Comparison of ENCODE assay signal across 14 cellular contexts in the genomic region with DNA sequence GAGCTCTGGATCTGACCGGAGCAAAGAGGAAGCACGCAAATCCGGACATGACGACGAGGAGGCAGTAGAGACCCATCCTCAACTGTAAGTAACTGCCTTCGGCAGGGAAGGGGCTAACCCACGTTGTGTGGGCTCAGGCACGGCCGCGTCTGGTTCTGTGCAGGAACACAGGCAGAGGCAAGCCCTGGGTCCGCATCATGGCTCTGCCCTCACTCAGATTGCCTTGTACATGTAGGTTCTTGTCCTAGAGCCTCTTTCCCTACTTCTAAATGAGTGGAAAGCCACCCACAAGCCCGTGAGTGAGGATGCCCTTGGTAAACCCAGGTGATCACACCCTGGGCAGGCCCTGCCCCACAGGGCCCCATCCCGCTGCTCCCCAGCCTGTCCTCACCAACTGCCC.
"Had no signal": no experiment of that assay in that cellular context is flagged by ENCODE, and none has a peak within 500 bp of the region (broad histone marks: within the 10 kb centered on the region; RNA-seq: fewer than 3 reads in every experiment).

No MANE protein-coding gene starts in this region.

- H3K27ac ChIP-seq: brain microvascular endothelial cell, pancreas, stomach, testis had no signal

- H3K27me3 Mint-ChIP-seq: dendritic cell treated with granulocyte-macrophage colony-stimulating factor and Interleukin-4, amounts not matched to agents 40 ng/mL and 50 ng/mL, for 4 days had no signal

- H3K9me3 Mint-ChIP-seq: dendritic cell treated with granulocyte-macrophage colony-stimulating factor and Interleukin-4, amounts not matched to agents 40 ng/mL and 50 ng/mL, for 4 days; neural crest cell had no signal

- H3K4me1 ChIP-seq: pancreas, stomach, testis had no signal

- H3K27ac Mint-ChIP-seq: dendritic cell treated with granulocyte-macrophage colony-stimulating factor and Interleukin-4, amounts not matched to agents 40 ng/mL and 50 ng/mL, for 4 days had no signal

- H3K4me3 ChIP-seq: pancreas, stomach, testis had no signal

- H3K27me3 ChIP-seq: brain microvascular endothelial cell, pancreas, stomach, testis had no signal

- ATAC-seq: activated CD4-positive, CD25-positive, alpha-beta regulatory T cell treated with anti-CD3 and anti-CD28 coated beads, Interleukin-2, amount 50 U/mL, for 24 hours; pancreas; sciatic nerve had no signal

- H3K4me3 Mint-ChIP-seq: dendritic cell treated with granulocyte-macrophage colony-stimulating factor and Interleukin-4, amounts not matched to agents 40 ng/mL and 50 ng/mL, for 4 days; neural crest cell had no signal

- DNase-seq: activated CD4-positive, alpha-beta T cell treated with anti-CD3 and anti-CD28 coated beads, Interleukin-2, amount 50 U/mL, for 1 hour; activated naive CD4-positive, alpha-beta T cell treated with Interleukin-2 at 50 U/mL for 16 hours; anterior cingulate cortex; brain microvascular endothelial cell; foreskin fibroblast; glutamatergic neuron; stomach; T1000; testis had no signal

- H3K9me3 ChIP-seq: pancreas, stomach, testis had no signal
